8 cellular contexts compared by ENCODE assay signal in the genomic region with DNA sequence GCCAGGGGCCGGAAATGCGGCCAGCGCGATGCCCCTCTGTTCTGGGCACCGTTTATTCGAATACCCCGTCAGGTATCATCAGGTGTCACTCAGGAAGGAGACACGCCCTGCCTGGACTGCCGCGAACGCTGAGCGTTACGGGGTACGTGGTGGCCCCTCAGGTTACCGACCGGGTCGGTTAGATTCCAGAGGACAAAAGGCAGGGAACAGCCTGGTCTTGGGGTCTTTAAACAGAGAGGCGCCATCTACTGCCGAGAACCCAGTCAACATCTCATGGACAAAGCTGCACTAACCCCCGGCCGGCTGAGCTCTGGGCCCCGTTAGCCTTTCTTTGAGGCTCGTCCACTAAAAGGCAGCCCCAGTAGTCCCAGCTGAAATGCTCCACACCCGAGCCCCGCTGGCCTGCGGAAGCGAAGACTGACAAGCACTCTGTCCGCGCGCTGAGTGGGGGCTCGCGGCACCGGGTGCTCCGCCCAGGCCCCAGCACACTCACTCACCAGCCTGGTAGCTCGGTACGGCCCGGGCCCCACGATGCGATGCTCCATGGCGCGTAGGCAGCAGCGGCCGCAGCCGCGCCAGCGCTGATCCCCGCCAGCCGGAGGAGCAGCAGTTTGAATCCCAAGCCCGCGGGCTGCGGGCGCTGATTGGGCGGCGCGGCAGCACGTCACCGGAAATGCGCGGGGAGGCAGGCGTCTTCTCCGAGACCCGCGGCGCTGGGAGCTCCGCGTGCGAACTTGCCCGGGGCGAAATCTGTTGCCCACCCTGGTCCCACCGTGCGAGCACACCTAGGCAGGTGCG. TPM values are rescaled to one million over a fixed set of nuclear protein-coding genes. Genes with fewer than 3 reads are reported as not detected.
DNase-seq lines count a peak whose midpoint lies in the region; ATAC-seq and TF ChIP-seq lines count a peak whose summit lies in the region.

A gene with protein sequence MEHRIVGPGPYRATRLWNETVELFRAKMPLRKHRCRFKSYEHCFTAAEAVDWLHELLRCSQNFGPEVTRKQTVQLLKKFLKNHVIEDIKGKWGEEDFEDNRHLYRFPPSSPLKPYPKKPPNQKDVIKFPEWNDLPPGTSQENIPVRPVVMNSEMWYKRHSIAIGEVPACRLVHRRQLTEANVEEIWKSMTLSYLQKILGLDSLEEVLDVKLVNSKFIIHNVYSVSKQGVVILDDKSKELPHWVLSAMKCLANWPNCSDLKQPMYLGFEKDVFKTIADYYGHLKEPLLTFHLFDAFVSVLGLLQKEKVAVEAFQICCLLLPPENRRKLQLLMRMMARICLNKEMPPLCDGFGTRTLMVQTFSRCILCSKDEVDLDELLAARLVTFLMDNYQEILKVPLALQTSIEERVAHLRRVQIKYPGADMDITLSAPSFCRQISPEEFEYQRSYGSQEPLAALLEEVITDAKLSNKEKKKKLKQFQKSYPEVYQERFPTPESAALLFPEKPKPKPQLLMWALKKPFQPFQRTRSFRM (minus strand): TSS at position 618 of the 798 bp plus-strand sequence. CDS start 73 bp downstream, at position 545.

- H3K27me3 ChIP-seq in right atrium auricular region (no peaks in the 10 kb centered on the region), uterus (no peaks in the 10 kb centered on the region)

- peak; percentile 73 for ATAC-seq in GM18499 (IDR thresholded peaks at IDR 0.05; ENCODE audit: insufficient read depth, unreplicated experiment)
- ATAC-seq in HG02885 (IDR thresholded peaks at IDR 0.05; ENCODE audit: poor library complexity, unreplicated experiment) = peak; percentile 92

- H3K9me3 ChIP-seq in right atrium auricular region (no peaks in the 10 kb centered on the region), uterus (no peaks in the 10 kb centered on the region)

- TF ChIP-seq POLR2A in uterus (IDR thresholded peaks at IDR 0.05) = peak; percentile 18 to 49

- no peaks in the 10 kb centered on the region for H3K36me3 ChIP-seq in right atrium auricular region
- no peaks in the 10 kb centered on the region for H3K36me3 ChIP-seq in uterus

- H3K27ac ChIP-seq in right atrium auricular region = peak within 1 kb of the TSS; percentile 21 to 65
- peak within 1 kb of the TSS; percentile 71 to 75 for H3K27ac ChIP-seq in uterus

- peaks cover 23% of the 10 kb centered on the region for H3K4me1 Mint-ChIP-seq in T-helper 1 cell treated with Interleukin-12 subunit alpha and Interleukin-12 subunit beta and Interleukin-4 antibody, amounts not matched to agents 30 μg/mL and 1 μg/mL, for 36 hours (ENCODE audit: low read depth)

- peaks cover 0 to 15% of the 10 kb centered on the region in 2 donors for H3K4me1 ChIP-seq in right atrium auricular region
- no peaks in the 10 kb centered on the region for H3K4me1 ChIP-seq in uterus

- peak within 1 kb of the TSS; percentile 90 for H3K27ac Mint-ChIP-seq in T-helper 1 cell treated with Interleukin-12 subunit alpha and Interleukin-12 subunit beta and Interleukin-4 antibody, amounts not matched to agents 30 μg/mL and 1 μg/mL, for 36 hours

- peak; percentile 82 for DNase-seq in NCI-H146 treated with DMSO at 0.1 percent for 48 hours (lab: John Stamatoyannopoulos, UW; ENCODE audit: unreplicated experiment)
- peak; percentile 57 for DNase-seq in amniotic stem cell (lab: John Stamatoyannopoulos, UW)
- peak; percentile 87 for DNase-seq in right atrium auricular region (ENCODE audit: low spot score)
- DNase-seq in pulmonary artery endothelial cell (ENCODE audit: low read depth, low spot score) = peak; percentile 61
- DNase-seq in uterus = peak; percentile 67 to 78

- TF ChIP-seq CTCF in right atrium auricular region (IDR thresholded peaks at IDR 0.05) (no peak), uterus (IDR thresholded peaks at IDR 0.05) (peak in 1 of 4 experiments; percentile 2)

- H3K36me3 Mint-ChIP-seq in T-helper 1 cell treated with Interleukin-12 subunit alpha and Interleukin-12 subunit beta and Interleukin-4 antibody, amounts not matched to agents 30 μg/mL and 1 μg/mL, for 36 hours (ENCODE audit: low read depth) = peaks cover 12% of the 10 kb centered on the region

- H3K27me3 Mint-ChIP-seq in T-helper 1 cell treated with Interleukin-12 subunit alpha and Interleukin-12 subunit beta and Interleukin-4 antibody, amounts not matched to agents 30 μg/mL and 1 μg/mL, for 36 hours (ENCODE audit: low read depth) = peaks cover 27% of the 10 kb centered on the region

- H3K4me3 Mint-ChIP-seq in T-helper 1 cell treated with Interleukin-12 subunit alpha and Interleukin-12 subunit beta and Interleukin-4 antibody, amounts not matched to agents 30 μg/mL and 1 μg/mL, for 36 hours = peak within 1 kb of the TSS; percentile 97

- H3K4me3 ChIP-seq in right atrium auricular region = peak within 1 kb of the TSS; percentile 59 to 69
- H3K4me3 ChIP-seq in uterus = peak within 1 kb of the TSS; percentile 59 to 74

- no peaks in the 10 kb centered on the region for H3K9me3 Mint-ChIP-seq in T-helper 1 cell treated with Interleukin-12 subunit alpha and Interleukin-12 subunit beta and Interleukin-4 antibody, amounts not matched to agents 30 μg/mL and 1 μg/mL, for 36 hours

- intact Hi-C loops in uterus (cut with DNase I; ENCODE audit: low total_unique reads) = no loop called here

RNA-seq across cellular contexts. Expression of the gene that starts here (rescaled TPM):
- total RNA-seq in right atrium auricular region = under 1 TPM in 1 of 2 donors, not detected in 1; 0.16 TPM
- 11.7 and 22.6 TPM in 2 replicates for total RNA-seq in pulmonary artery endothelial cell
- 1 to 10 TPM in 1 of 4 donors, not detected in 3; 8.2 TPM for total RNA-seq in uterus

Comparison
In these comparisons a context has a peak if more than half of its experiments do, and no peak if none do; other contexts are left out.
1. Peak in every context shown above with its lines: DNase-seq, ATAC-seq, H3K4me3 ChIP-seq and H3K27ac ChIP-seq.
2. Peak in DNase-seq, H3K4me3 ChIP-seq and H3K27ac ChIP-seq in right atrium auricular region; RNA of the gene not detected or under 1 TPM.